In the genomic region with DNA sequence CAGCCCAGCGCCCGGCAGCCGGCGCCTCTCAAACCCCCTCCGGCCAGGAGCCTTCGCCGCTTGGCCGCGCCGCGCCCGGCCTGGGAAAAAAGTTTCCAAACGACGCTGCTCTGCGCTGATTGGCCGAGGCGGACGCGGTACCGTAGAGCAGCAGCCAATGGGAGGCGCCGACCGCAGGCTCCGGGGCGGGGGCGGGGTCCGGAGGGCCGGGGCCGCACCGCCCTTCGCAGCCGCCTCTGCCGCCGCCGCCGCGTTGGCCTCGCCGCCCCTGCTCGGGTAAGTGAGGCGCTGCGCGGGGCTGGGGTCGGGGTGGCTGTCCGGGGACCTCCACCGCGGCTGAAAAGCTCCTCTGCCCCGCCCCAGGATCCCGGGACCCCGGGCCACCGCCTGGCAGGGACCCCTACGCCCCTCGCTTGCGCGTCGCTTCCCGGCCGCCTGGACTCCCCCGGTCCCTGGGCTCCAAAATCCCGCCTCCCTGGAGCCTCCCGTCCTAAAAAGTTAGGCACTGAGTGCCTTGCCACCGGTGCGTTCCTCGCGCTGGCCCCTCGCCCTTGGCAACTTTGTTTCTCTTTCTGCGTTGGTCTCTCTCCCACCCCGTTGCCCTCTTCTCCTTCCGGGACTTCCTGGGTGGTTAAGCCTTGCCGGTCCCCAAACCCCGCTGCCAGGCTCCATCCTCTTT, we compare ENCODE assay signal across 1 cellular context.
TF ChIP-seq lines count a peak whose summit lies in the region.

A gene with protein sequence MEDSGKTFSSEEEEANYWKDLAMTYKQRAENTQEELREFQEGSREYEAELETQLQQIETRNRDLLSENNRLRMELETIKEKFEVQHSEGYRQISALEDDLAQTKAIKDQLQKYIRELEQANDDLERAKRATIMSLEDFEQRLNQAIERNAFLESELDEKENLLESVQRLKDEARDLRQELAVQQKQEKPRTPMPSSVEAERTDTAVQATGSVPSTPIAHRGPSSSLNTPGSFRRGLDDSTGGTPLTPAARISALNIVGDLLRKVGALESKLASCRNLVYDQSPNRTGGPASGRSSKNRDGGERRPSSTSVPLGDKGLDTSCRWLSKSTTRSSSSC (plus strand): TSS at position 227 of the 679 bp plus-strand sequence. CDS start 14,534 bp downstream, outside the sequence.

TF ChIP-seq in HepG2, 621 proteins besides CTCF, POLR2A, EP300 and RAD21 (continued from another document and continues in another):
- TF ChIP-seq TFDP1 (CRISPR knock-in tag; IDR thresholded peaks at IDR 0.05; ENCODE audit: borderline replicate concordance) (peak; percentile 96; the same call in 1 of the 2 replicates), ZNF670 (CRISPR knock-in tag; IDR thresholded peaks at IDR 0.05; ENCODE audit: borderline replicate concordance) (peak; percentile 67; the same call in 1 of the 2 replicates), EZH2 (conservative IDR thresholded peaks at IDR 0.05; ENCODE audit: low read depth, low read length) (no peak), ZBTB43 (CRISPR knock-in tag; conservative IDR thresholded peaks at IDR 0.05) (peak; percentile 83; the same call in 1 of the 2 replicates), ZNF256 (CRISPR knock-in tag; conservative IDR thresholded peaks at IDR 0.05) (peak; percentile 60; the same call in 1 of the 2 replicates), ZNF629 (CRISPR knock-in tag; conservative IDR thresholded peaks at IDR 0.05) (no peak), SALL1 (CRISPR knock-in tag; IDR thresholded peaks at IDR 0.05) (peak; percentile 78), RNF2 (conservative IDR thresholded peaks at IDR 0.05; ENCODE audit: low read depth) (0 out of 2 replicates have a peak, but pooled peaks have one; percentile 70), TIGD3 (CRISPR knock-in tag; IDR thresholded peaks at IDR 0.05; ENCODE audit: borderline replicate concordance) (no peak), ZNF292 (CRISPR knock-in tag; IDR thresholded peaks at IDR 0.05; ENCODE audit: borderline replicate concordance, low read depth) (no peak), ZNF749 (CRISPR knock-in tag; IDR thresholded peaks at IDR 0.05; ENCODE audit: borderline replicate concordance) (peak; percentile 25; the same call in 1 of the 2 replicates), ZNF589 (CRISPR knock-in tag; conservative IDR thresholded peaks at IDR 0.05) (peak; percentile 68; the same call in 1 of the 2 replicates), TEAD2 (CRISPR knock-in tag; IDR thresholded peaks at IDR 0.05) (0 out of 2 replicates have a peak, but pooled peaks have one; percentile 46), PHF5A (CRISPR knock-in tag; IDR thresholded peaks at IDR 0.05; ENCODE audit: low read depth, unreplicated experiment) (no peak), ZMYM4 (CRISPR knock-in tag; IDR thresholded peaks at IDR 0.05) (peak; percentile 84), ZNF558 (CRISPR knock-in tag; IDR thresholded peaks at IDR 0.05; ENCODE audit: borderline replicate concordance) (peak; percentile 94; the same call in 1 of the 2 replicates), ZFP82 (CRISPR knock-in tag; IDR thresholded peaks at IDR 0.05; ENCODE audit: borderline replicate concordance) (peak; percentile 96), ZNF446 (CRISPR knock-in tag; IDR thresholded peaks at IDR 0.05) (peak; percentile 81; the same call in 1 of the 2 replicates), XBP1 (CRISPR knock-in tag; IDR thresholded peaks at IDR 0.05) (no peak), ZFP62 (CRISPR knock-in tag; IDR thresholded peaks at IDR 0.05) (peak; percentile 66; the same call in 1 of the 2 replicates), RELA (CRISPR knock-in tag; IDR thresholded peaks at IDR 0.05) (0 out of 2 replicates have a peak, but pooled peaks have one; percentile 50), ZFY (CRISPR knock-in tag; IDR thresholded peaks at IDR 0.05) (peak; percentile 82; the same call in 1 of the 2 replicates), ZNF550 (CRISPR knock-in tag; IDR thresholded peaks at IDR 0.05; ENCODE audit: borderline replicate concordance) (peak; percentile 83; the same call in 1 of the 2 replicates), RBAK (CRISPR knock-in tag; IDR thresholded peaks at IDR 0.05) (no peak), BRCA1 (CRISPR knock-in tag; IDR thresholded peaks at IDR 0.05) (peak; percentile 85), ZNF264 (CRISPR knock-in tag; IDR thresholded peaks at IDR 0.05) (peak; percentile 38; the same call in 1 of the 2 replicates), ATAD3A (CRISPR knock-in tag; IDR thresholded peaks at IDR 0.05) (0 out of 2 replicates have a peak, but pooled peaks have one; percentile 44), NR2C2 (CRISPR knock-in tag; IDR thresholded peaks at IDR 0.05; ENCODE audit: borderline replicate concordance) (peak; percentile 17; the same call in 1 of the 2 replicates), TOPORS (CRISPR knock-in tag; IDR thresholded peaks at IDR 0.05) (0 out of 2 replicates have a peak, but pooled peaks have one; percentile 50), STAG1 (CRISPR knock-in tag; IDR thresholded peaks at IDR 0.05) (peak; percentile 30), ARID5B (CRISPR knock-in tag; IDR thresholded peaks at IDR 0.05) (0 out of 2 replicates have a peak, but pooled peaks have one; percentile 41), ZNF615 (CRISPR knock-in tag; IDR thresholded peaks at IDR 0.05; ENCODE audit: borderline replicate concordance) (no peak), ZNF766 (CRISPR knock-in tag; IDR thresholded peaks at IDR 0.05; ENCODE audit: borderline replicate concordance) (peak; percentile 66; the same call in 1 of the 2 replicates), DR1 (CRISPR knock-in tag; IDR thresholded peaks at IDR 0.05) (no peak), DDIT3 (CRISPR knock-in tag; IDR thresholded peaks at IDR 0.05) (no peak), YEATS4 (CRISPR knock-in tag; IDR thresholded peaks at IDR 0.05; ENCODE audit: borderline replicate concordance) (peak; percentile 76; the same call in 1 of the 2 replicates), ZNF674 (CRISPR knock-in tag; IDR thresholded peaks at IDR 0.05; ENCODE audit: low read depth) (no peak), ZNF598 (CRISPR knock-in tag; IDR thresholded peaks at IDR 0.05; ENCODE audit: borderline replicate concordance) (0 out of 2 replicates have a peak, but pooled peaks have one; percentile 69), ZNF274 (CRISPR knock-in tag; IDR thresholded peaks at IDR 0.05) (peak; percentile 47; the same call in 1 of the 2 replicates), DRAP1 (CRISPR knock-in tag; IDR thresholded peaks at IDR 0.05) (peak; percentile 63; the same call in 1 of the 2 replicates), ZFP37 (CRISPR knock-in tag; IDR thresholded peaks at IDR 0.05; ENCODE audit: borderline replicate concordance) (peak; percentile 77; the same call in 1 of the 2 replicates), SALL2 (CRISPR knock-in tag; IDR thresholded peaks at IDR 0.05) (peak; percentile 69; the same call in 1 of the 2 replicates), KMT2A (CRISPR knock-in tag; IDR thresholded peaks at IDR 0.05) (peak; percentile 85), ZNF639 (CRISPR knock-in tag; conservative IDR thresholded peaks at IDR 0.05) (no peak), ZNF614 (CRISPR knock-in tag; IDR thresholded peaks at IDR 0.05; ENCODE audit: borderline replicate concordance) (0 out of 2 replicates have a peak, but pooled peaks have one; percentile 39), RFXAP (CRISPR knock-in tag; IDR thresholded peaks at IDR 0.05; ENCODE audit: borderline replicate concordance) (peak; percentile 97), TMF1 (CRISPR knock-in tag; IDR thresholded peaks at IDR 0.05; ENCODE audit: low read depth) (peak; percentile 83)
- TF ChIP-seq, protein P1, sequence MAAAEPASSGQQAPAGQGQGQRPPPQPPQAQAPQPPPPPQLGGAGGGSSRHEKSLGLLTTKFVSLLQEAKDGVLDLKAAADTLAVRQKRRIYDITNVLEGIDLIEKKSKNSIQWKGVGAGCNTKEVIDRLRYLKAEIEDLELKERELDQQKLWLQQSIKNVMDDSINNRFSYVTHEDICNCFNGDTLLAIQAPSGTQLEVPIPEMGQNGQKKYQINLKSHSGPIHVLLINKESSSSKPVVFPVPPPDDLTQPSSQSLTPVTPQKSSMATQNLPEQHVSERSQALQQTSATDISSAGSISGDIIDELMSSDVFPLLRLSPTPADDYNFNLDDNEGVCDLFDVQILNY (CRISPR knock-in tag; conservative IDR thresholded peaks at IDR 0.05), result peak; percentile 81; the same call in 1 of the 2 replicates
- TF ChIP-seq, protein P2, sequence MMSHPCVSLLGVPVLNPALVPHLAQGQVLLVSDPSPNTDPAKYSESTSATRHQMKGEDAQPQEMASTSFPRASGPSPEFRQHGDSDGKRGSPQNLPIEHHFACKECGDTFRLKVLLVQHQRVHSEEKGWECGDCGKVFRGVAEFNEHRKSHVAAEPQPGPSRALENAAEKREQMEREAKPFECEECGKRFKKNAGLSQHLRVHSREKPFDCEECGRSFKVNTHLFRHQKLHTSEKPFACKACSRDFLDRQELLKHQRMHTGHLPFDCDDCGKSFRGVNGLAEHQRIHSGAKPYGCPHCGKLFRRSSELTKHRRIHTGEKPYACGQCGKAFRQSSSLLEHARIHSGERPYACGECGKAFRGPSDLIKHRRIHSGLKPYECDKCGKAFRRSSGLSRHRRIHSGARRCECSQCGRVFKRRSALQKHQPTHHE (CRISPR knock-in tag; IDR thresholded peaks at IDR 0.05; ENCODE audit: borderline replicate concordance), result no peak
- TF ChIP-seq, protein P3, sequence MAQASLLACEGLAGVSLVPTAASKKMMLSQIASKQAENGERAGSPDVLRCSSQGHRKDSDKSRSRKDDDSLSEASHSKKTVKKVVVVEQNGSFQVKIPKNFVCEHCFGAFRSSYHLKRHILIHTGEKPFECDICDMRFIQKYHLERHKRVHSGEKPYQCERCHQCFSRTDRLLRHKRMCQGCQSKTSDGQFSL (CRISPR knock-in tag; IDR thresholded peaks at IDR 0.05), result peak; percentile 44; the same call in 1 of the 2 replicates
